Comparison of ENCODE assay signal across 11 cellular contexts in the genomic region with DNA sequence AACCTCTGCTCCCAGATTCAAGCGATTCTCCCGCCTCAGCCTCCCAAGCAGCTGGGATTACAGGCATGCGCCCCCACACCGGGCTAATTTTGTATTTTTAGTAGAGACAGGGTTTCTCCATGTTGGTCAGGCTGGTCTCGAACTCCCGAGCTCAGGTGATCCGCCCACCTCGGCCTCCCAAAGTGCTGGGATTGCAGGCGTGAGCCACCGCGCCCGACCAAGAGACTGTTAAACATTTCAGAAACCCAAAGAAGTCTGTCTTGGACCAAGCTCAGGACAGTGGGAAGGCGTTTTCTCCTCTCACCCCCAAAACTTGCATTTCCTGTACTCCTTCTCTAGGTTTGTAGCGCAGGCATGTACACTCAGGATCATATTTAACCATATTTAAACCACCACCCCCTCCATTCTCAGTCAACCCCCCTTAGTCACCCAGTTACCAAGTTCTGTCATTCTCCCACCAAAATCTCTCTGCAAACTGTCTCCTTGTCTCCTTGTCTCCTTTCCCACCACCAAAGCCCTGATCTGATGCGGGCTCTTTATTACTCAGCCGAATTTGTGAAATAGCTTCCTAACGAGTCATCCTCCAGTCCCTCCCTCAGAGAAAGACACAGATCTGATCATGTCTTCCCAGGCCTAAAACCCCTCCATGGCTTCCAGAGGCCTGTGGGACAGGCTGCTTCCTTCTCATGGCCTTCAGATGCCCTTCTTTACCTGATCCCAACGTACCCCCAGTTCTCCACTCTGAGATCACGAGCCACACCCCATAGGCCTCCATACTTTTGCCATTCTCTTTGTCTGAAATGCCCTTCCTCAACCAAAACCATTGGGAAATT. TPM values are rescaled to one million over a fixed set of nuclear protein-coding genes. Genes with fewer than 3 reads are reported as not detected.
DNase-seq lines count a peak whose midpoint lies in the region; ATAC-seq lines count a peak whose summit lies in the region.
"Had no signal": no experiment of that assay in that cellular context is flagged by ENCODE, and none has a peak within 500 bp of the region (broad histone marks: within the 10 kb centered on the region; RNA-seq: fewer than 3 reads in every experiment).

No MANE protein-coding gene starts in this region.

- H3K4me3 ChIP-seq in SK-N-MC = no peak overlapping the region

- H3K36me3 ChIP-seq in SK-N-MC (ENCODE audit: insufficient read depth, low read length) = no peaks in the 10 kb centered on the region

- H3K27ac ChIP-seq in SK-N-MC = peak overlapping the region; percentile 65

- H3K27me3 Mint-ChIP-seq in activated naive CD4-positive, alpha-beta T cell treated with anti-CD3 and anti-CD28 coated beads for 36 hours (ENCODE audit: low read depth) = no peaks in the 10 kb centered on the region
- H3K27me3 Mint-ChIP-seq: CD4-positive, alpha-beta T cell had no signal

- no peaks in the 10 kb centered on the region for H3K9me3 ChIP-seq in SK-N-MC (ENCODE audit: low read depth, low read length)

- DNase-seq in activated naive CD4-positive, alpha-beta T cell treated with anti-CD3 and anti-CD28 coated beads for 36 hours = peak; percentile 37
- DNase-seq in activated naive CD4-positive, alpha-beta T cell (lab: John Stamatoyannopoulos, UW) = no peak
- DNase-seq in SK-N-MC (ENCODE audit: low read depth, low spot score) = no peak
- DNase-seq in fibroblast of the conjunctiva (ENCODE audit: low read depth) = peak; percentile 79
- DNase-seq in stimulated activated naive CD8-positive, alpha-beta T cell treated with anti-CD3 and anti-CD28 coated beads, Interleukin-15, Interleukin-2, amounts not matched to agents 100 U/mL and 50 U/mL, for 24 hours = no peak
- no peak for DNase-seq in DMS79 treated with DMSO at 0.1 percent for 48 hours (lab: John Stamatoyannopoulos, UW)
- DNase-seq in NCI-H748 (lab: John Stamatoyannopoulos, UW; ENCODE audit: unreplicated experiment) = no peak
- DNase-seq: amygdala had no signal

- no peak overlapping the region for H3K9ac ChIP-seq in SK-N-MC (ENCODE audit: insufficient read length)

- ATAC-seq in stimulated activated naive CD8-positive, alpha-beta T cell treated with anti-CD3 and anti-CD28 coated beads, Interleukin-15, Interleukin-2, amounts not matched to agents 100 U/mL and 50 U/mL, for 24 hours = peak; percentile 50
- ATAC-seq in HG02678 (IDR thresholded peaks at IDR 0.05; ENCODE audit: unreplicated experiment) = no peak

- CTCF ChIA-PET in activated naive CD4-positive, alpha-beta T cell treated with anti-CD3 and anti-CD28 coated beads for 36 hours (lab: Charles Lee) = interaction anchor here (0.7 to 2.9 kb wide), 9 partner anchors 10 to 69 kb away, joined by 3 to 19 read pairs (median 4); no protein-coding TSS in a partner anchor

- no peaks in the 10 kb centered on the region for H3K9me3 Mint-ChIP-seq in activated naive CD4-positive, alpha-beta T cell treated with anti-CD3 and anti-CD28 coated beads for 36 hours
- H3K9me3 Mint-ChIP-seq: CD4-positive, alpha-beta T cell; memory B cell had no signal

- H3K27ac Mint-ChIP-seq in activated naive CD4-positive, alpha-beta T cell treated with anti-CD3 and anti-CD28 coated beads for 36 hours = no peak overlapping the region
- H3K27ac Mint-ChIP-seq: CD4-positive, alpha-beta T cell; memory B cell had no signal

- peaks cover 12% of the 10 kb centered on the region for H3K4me1 Mint-ChIP-seq in activated naive CD4-positive, alpha-beta T cell treated with anti-CD3 and anti-CD28 coated beads for 36 hours (ENCODE audit: low read depth)
- H3K4me1 Mint-ChIP-seq: memory B cell had no signal

- H3K36me3 Mint-ChIP-seq in activated naive CD4-positive, alpha-beta T cell treated with anti-CD3 and anti-CD28 coated beads for 36 hours (ENCODE audit: low read depth) = no peaks in the 10 kb centered on the region
- H3K36me3 Mint-ChIP-seq: memory B cell had no signal

- H3K4me3 Mint-ChIP-seq in activated naive CD4-positive, alpha-beta T cell treated with anti-CD3 and anti-CD28 coated beads for 36 hours = no peak overlapping the region
- H3K4me3 Mint-ChIP-seq: CD4-positive, alpha-beta T cell; memory B cell had no signal

- intact Hi-C loops in activated naive CD4-positive, alpha-beta T cell treated with anti-CD3 and anti-CD28 coated beads for 36 hours (cut with micrococcal nuclease) = no loop called here

RNA-seq across cellular contexts. Expression of gene CREB3L1, which starts 29.0 kb away (rescaled TPM):
- total RNA-seq in activated naive CD4-positive, alpha-beta T cell treated with anti-CD3 and anti-CD28 coated beads for 36 hours = under 1 TPM; 0.12 TPM
- total RNA-seq: CD4-positive, alpha-beta T cell had no signal

Comparison
In these comparisons a context has a peak if more than half of its experiments do, and no peak if none do; other contexts are left out.
1. DNase-seq: peak in activated naive CD4-positive, alpha-beta T cell treated with anti-CD3 and anti-CD28 coated beads for 36 hours (single experiment) and fibroblast of the conjunctiva (single experiment); none in activated naive CD4-positive, alpha-beta T cell (0 of 4), SK-N-MC (single experiment), stimulated activated naive CD8-positive, alpha-beta T cell treated with anti-CD3 and anti-CD28 coated beads, Interleukin-15, Interleukin-2, amounts not matched to agents 100 U/mL and 50 U/mL, for 24 hours (single experiment), DMS79 treated with DMSO at 0.1 percent for 48 hours (single experiment) and NCI-H748 (single experiment).